In genomic region chr4:155667538-155668511, GRCh38 we compare ENCODE assay signal across 8 cellular contexts.
A peak's percentile ranks its signal among the peaks of the same experiment; 100 is the strongest.
DNase-seq lines count a peak whose midpoint lies in the region; ATAC-seq and TF ChIP-seq lines count a peak whose summit lies in the region.

No MANE protein-coding gene starts in this region.

- DNase-seq in stimulated activated CD4-positive, alpha-beta T cell treated with anti-CD3 and anti-CD28 coated beads, Interleukin-12 subunit alpha, Interleukin-12 subunit beta, amount 100 ng/mL, for 4 hours = peak; percentile 0
- DNase-seq in stimulated activated CD4-positive, alpha-beta T cell treated with anti-CD3 and anti-CD28 coated beads, Interleukin-2, amount 100 ng/mL, for 48 hours = no peak
- DNase-seq in NCI-H345 treated with DMSO at 0.1 percent for 48 hours (lab: John Stamatoyannopoulos, UW; ENCODE audit: unreplicated experiment) (peak; percentile 27), astrocyte of the cerebellum (ENCODE audit: low read depth) (no peak), hypothalamus (lab: John Stamatoyannopoulos, UW) (peak in 40 of 51 donors; percentile 1 to 83 (median 41)), retina (peak; percentile 92), HUDEP-2 (lab: John Stamatoyannopoulos, UW; ENCODE audit: unreplicated experiment in 76 of 76) (no peak)

- in situ Hi-C loops in astrocyte of the cerebellum (cut with HindIII; ENCODE audit: low sequenced_read_pairs) = no loop called here

- H3K4me3 ChIP-seq in astrocyte of the cerebellum (ENCODE audit: low read depth, low read length) = peak overlapping the region; percentile 52

- ATAC-seq in HG02642 (IDR thresholded peaks at IDR 0.05; ENCODE audit: poor library complexity, unreplicated experiment) = peak; percentile 55

- no peak for TF ChIP-seq CTCF in astrocyte of the cerebellum (IDR thresholded peaks at IDR 0.05; ENCODE audit: low read depth, low read length, missing control alignments)

Comparison
In these comparisons a context has a peak if more than half of its experiments do, and no peak if none do; other contexts are left out.
1. DNase-seq: peak in stimulated activated CD4-positive, alpha-beta T cell treated with anti-CD3 and anti-CD28 coated beads, Interleukin-12 subunit alpha, Interleukin-12 subunit beta, amount 100 ng/mL, for 4 hours (single experiment), NCI-H345 treated with DMSO at 0.1 percent for 48 hours (single experiment), hypothalamus (40 of 51) and retina (single experiment); none in stimulated activated CD4-positive, alpha-beta T cell treated with anti-CD3 and anti-CD28 coated beads, Interleukin-2, amount 100 ng/mL, for 48 hours (0 of 2), astrocyte of the cerebellum (single experiment) and HUDEP-2 (0 of 76).